In genomic region chr2:10097352-10098148, GRCh38 we compare ENCODE assay signal across 8 cellular contexts. TPM values are rescaled to one million over a fixed set of nuclear protein-coding genes. Genes with fewer than 3 reads are reported as not detected.
DNase-seq lines count a peak whose midpoint lies in the region; ATAC-seq and TF ChIP-seq lines count a peak whose summit lies in the region.

No MANE protein-coding gene starts in this region.

- H3K4me3 Mint-ChIP-seq in naive B cell: no peak overlapping the region

- H3K27me3 Mint-ChIP-seq in naive B cell: peaks cover 37 to 38% (median 37%) of the 10 kb centered on the region in 3 donors

- H3K9me3 Mint-ChIP-seq in naive B cell: peaks cover 0 to 3% (median 1%) of the 10 kb centered on the region in 7 donors

- no peak overlapping the region for H3K27ac Mint-ChIP-seq in naive B cell

- H3K4me1 Mint-ChIP-seq in naive B cell: peaks cover 0 to 12% (median 6%) of the 10 kb centered on the region in 3 donors

- DNase-seq in 8988T (peak; percentile 91), GM10266 (ENCODE audit: extremely low spot score) (peak; percentile 75), NCI-H2171 treated with DMSO at 0.1 percent for 48 hours (lab: John Stamatoyannopoulos, UW) (peak; percentile 64), naive B cell (no peak)
- peak; percentile 51 for DNase-seq in activated CD4-positive, CD25-positive, alpha-beta regulatory T cell treated with anti-CD3 and anti-CD28 coated beads, Interleukin-2, amount 50 U/mL, for 72 hours

- peak; percentile 68 for ATAC-seq in HG02938 (IDR thresholded peaks at IDR 0.05; ENCODE audit: unreplicated experiment)
- ATAC-seq in esophagus mucosa: peak; percentile 74
- peak; percentile 55 to 67 for ATAC-seq in naive B cell (ENCODE audit: low read depth in 2 of 2)
- ATAC-seq in GM18520 (IDR thresholded peaks at IDR 0.05; ENCODE audit: unreplicated experiment): no peak

- TF ChIP-seq CTCF in GM10266 (IDR thresholded peaks at IDR 0.05; ENCODE audit: control insufficient read depth, insufficient read depth, low read depth, missing control alignments): peak; percentile 90

- H3K36me3 Mint-ChIP-seq in naive B cell: peaks cover 0 to 2% of the 10 kb centered on the region in 2 donors

RNA-seq across cellular contexts. Expression of gene CYS1, which starts 17.3 kb away (rescaled TPM):
- 0.52 TPM for total RNA-seq in esophagus mucosa
- not detected for polyA plus RNA-seq in naive B cell (ENCODE audit: low read depth in 6 of 6)

RNA-seq across cellular contexts. Expression of gene RRM2, which starts 25.0 kb away (rescaled TPM):
- 66.4 TPM for total RNA-seq in esophagus mucosa
- under 1 TPM in 2 of 6 donors, not detected in 4; 0.15 to 0.24 TPM for polyA plus RNA-seq in naive B cell (ENCODE audit: low read depth in 6 of 6)

RNA-seq across cellular contexts. Expression of gene KLF11, which starts 54.2 kb away (rescaled TPM):
- total RNA-seq in esophagus mucosa: 6.1 TPM
- polyA plus RNA-seq in naive B cell (ENCODE audit: low read depth in 6 of 6): 10 to 100 TPM; 13.8 to 34.0 (median 16.9) TPM
